ENCODE assay signal across 15 cellular contexts in genomic region chr5:169602535-169602934, GRCh38.
"Had no signal": no experiment of that assay in that cellular context is flagged by ENCODE, and none has a peak within 500 bp of the region (broad histone marks: within the 10 kb centered on the region; RNA-seq: fewer than 3 reads in every experiment).

No MANE protein-coding gene starts in this region.

- H3K36me3 ChIP-seq: colonic mucosa had no signal

- DNase-seq: activated CD4-positive, alpha-beta memory T cell treated with anti-CD3 and anti-CD28 coated beads for 36 hours; activated CD4-positive, alpha-beta T cell treated with anti-CD3 and anti-CD28 coated beads for 1 hour; activated gamma-delta T cell treated with Interleukin-2 at 50 U/mL for 16 hours; activated naive CD8-positive, alpha-beta T cell treated with anti-CD3 and anti-CD28 coated beads for 36 hours; activated T-cell treated with anti-CD3 and anti-CD28 coated beads, Interleukin-2, amount 50 U/mL, for 48 hours; colonic mucosa; effector CD8-positive, alpha-beta T cell; immature natural killer cell; left cardiac atrium; naive B cell; small intestine; T-helper 9 cell; thyroid gland had no signal

- H3K27me3 ChIP-seq: ascending aorta, colonic mucosa, thyroid gland had no signal

- H3K27ac ChIP-seq: ascending aorta, colonic mucosa, thyroid gland had no signal

- H3K4me1 ChIP-seq: ascending aorta, colonic mucosa, thyroid gland had no signal

- H3K4me3 ChIP-seq: ascending aorta, colonic mucosa, lung, thyroid gland had no signal

- ATAC-seq: left cardiac atrium had no signal

- H3K9me3 ChIP-seq: ascending aorta, colonic mucosa, thyroid gland had no signal
